In genomic region chr10:97686962-97687784, GRCh38 we compare ENCODE assay signal across 8 cellular contexts. TPM values are rescaled to one million over a fixed set of nuclear protein-coding genes. Genes with fewer than 3 reads are reported as not detected.
A peak's percentile ranks its signal among the peaks of the same experiment; 100 is the strongest.
DNase-seq lines count a peak whose midpoint lies in the region; ATAC-seq and TF ChIP-seq lines count a peak whose summit lies in the region.

Gene AVPI1, minus strand, starts transcription at chr10:97687241. Its CDS starts 7,336 bp downstream, at chr10:97679905.

- peak within 1 kb of the TSS; percentile 72 for H3K27ac Mint-ChIP-seq in activated CD4-positive, alpha-beta T cell treated with anti-CD3 and anti-CD28 coated beads, Interleukin-2, amount 10 ng/mL, durations not matched to agents 24 days and 14 days

- peaks cover 42 to 85% (median 58%) of the 10 kb centered on the region in 10 experiments for H3K4me1 ChIP-seq in BLaER1 treated with 17β-estradiol and CSF1 and Interleukin-3, amounts not matched to agents 10 nM and 100 nM

- peaks cover 14% of the 10 kb centered on the region for H3K4me1 Mint-ChIP-seq in activated CD4-positive, alpha-beta T cell treated with anti-CD3 and anti-CD28 coated beads, Interleukin-2, amount 10 ng/mL, durations not matched to agents 24 days and 14 days

- H3K36me3 Mint-ChIP-seq in activated CD4-positive, alpha-beta T cell treated with anti-CD3 and anti-CD28 coated beads, Interleukin-2, amount 10 ng/mL, durations not matched to agents 24 days and 14 days (ENCODE audit: low read depth), result no peaks in the 10 kb centered on the region

- DNase-seq in NCI-H526 (lab: John Stamatoyannopoulos, UW), result peak; percentile 78 to 94
- DNase-seq in activated CD4-positive, alpha-beta T cell treated with anti-CD3 and anti-CD28 coated beads, Interleukin-2, amount 10 ng/mL, durations not matched to agents 24 days and 14 days, result peak; percentile 98
- DNase-seq in coronary artery (ENCODE audit: low spot score), result peak; percentile 99
- DNase-seq in left kidney (ENCODE audit: low read depth, low spot score), result peak; percentile 99
- peak; percentile 93 for DNase-seq in stimulated activated CD4-positive, alpha-beta T cell treated with anti-CD3 and anti-CD28 coated beads, Interleukin-1b, Interleukin-23, amount 100 ng/mL, for 48 hours

- H3K9ac ChIP-seq in BLaER1 treated with 17β-estradiol and CSF1 and Interleukin-3, amounts not matched to agents 10 nM and 100 nM, result peak within 1 kb of the TSS; percentile 63 to 88 (median 80)

- H3K4me3 Mint-ChIP-seq in activated CD4-positive, alpha-beta T cell treated with anti-CD3 and anti-CD28 coated beads, Interleukin-2, amount 10 ng/mL, durations not matched to agents 24 days and 14 days, result peak within 1 kb of the TSS; percentile 82

- peaks cover 0 to 43% (median 0%) of the 10 kb centered on the region in 11 experiments; a peak in 7 of 22 replicates for H4K20me1 ChIP-seq in BLaER1 treated with 17β-estradiol and CSF1 and Interleukin-3, amounts not matched to agents 10 nM and 100 nM

- H3K4me3 ChIP-seq in BLaER1 treated with 17β-estradiol and CSF1 and Interleukin-3, amounts not matched to agents 10 nM and 100 nM, result peak within 1 kb of the TSS; percentile 62 to 83 (median 72)
- peak within 1 kb of the TSS; percentile 88 for H3K4me3 ChIP-seq in coronary artery

- no peaks in the 10 kb centered on the region for H3K9me3 ChIP-seq in BLaER1 treated with 17β-estradiol and CSF1 and Interleukin-3, amounts not matched to agents 10 nM and 100 nM (replicated peaks in 1 of 11)

- H3K27me3 Mint-ChIP-seq in activated CD4-positive, alpha-beta T cell treated with anti-CD3 and anti-CD28 coated beads, Interleukin-2, amount 10 ng/mL, durations not matched to agents 24 days and 14 days, result peaks cover 4% of the 10 kb centered on the region

- no peaks in the 10 kb centered on the region for H3K36me3 ChIP-seq in BLaER1 treated with 17β-estradiol and CSF1 and Interleukin-3, amounts not matched to agents 10 nM and 100 nM

- ATAC-seq in GM19328 (IDR thresholded peaks at IDR 0.05; ENCODE audit: unreplicated experiment) (peak; percentile 89), HG03469 (IDR thresholded peaks at IDR 0.05; ENCODE audit: unreplicated experiment) (peak; percentile 77)

- peak within 1 kb of the TSS; percentile 86 to 98 (median 97) for H3K4me2 ChIP-seq in BLaER1 treated with 17β-estradiol and CSF1 and Interleukin-3, amounts not matched to agents 10 nM and 100 nM

- H3K27me3 ChIP-seq in BLaER1 treated with 17β-estradiol and CSF1 and Interleukin-3, amounts not matched to agents 10 nM and 100 nM, result no peaks in the 10 kb centered on the region

- no peaks in the 10 kb centered on the region for H3K9me3 Mint-ChIP-seq in activated CD4-positive, alpha-beta T cell treated with anti-CD3 and anti-CD28 coated beads, Interleukin-2, amount 10 ng/mL, durations not matched to agents 24 days and 14 days

- intact Hi-C loops in activated CD4-positive, alpha-beta T cell treated with anti-CD3 and anti-CD28 coated beads, Interleukin-2, amount 10 ng/mL, durations not matched to agents 24 days and 14 days (cut with micrococcal nuclease), result loop anchor here (1.0 to 2.0 kb wide), 5 partner anchors 10 to 189 kb away; partner anchors contain the start of genes MMS19, PI4K2A, UBTD1 and ZFYVE27

- H3K27ac ChIP-seq in BLaER1 treated with 17β-estradiol and CSF1 and Interleukin-3, amounts not matched to agents 10 nM and 100 nM, result peak within 1 kb of the TSS; percentile 57 to 86 (median 67)
- peak within 1 kb of the TSS; percentile 93 to 97 for H3K27ac ChIP-seq in coronary artery

- no peak for TF ChIP-seq CTCF in coronary artery (IDR thresholded peaks at IDR 0.05)

RNA-seq across cellular contexts. Expression of gene AVPI1, which starts in this region (rescaled TPM):
- total RNA-seq in activated CD4-positive, alpha-beta T cell treated with anti-CD3 and anti-CD28 coated beads, Interleukin-2, amount 10 ng/mL, durations not matched to agents 24 days and 14 days, result 1.1 and 1.3 TPM in 2 replicates

Comparison
In these comparisons a context has a peak if more than half of its experiments do, and no peak if none do; other contexts are left out.
1. Peak in every context shown above with its lines: DNase-seq, ATAC-seq, H3K4me3 ChIP-seq and H3K27ac ChIP-seq.